ENCODE assay signal across 18 cellular contexts in the genomic region with DNA sequence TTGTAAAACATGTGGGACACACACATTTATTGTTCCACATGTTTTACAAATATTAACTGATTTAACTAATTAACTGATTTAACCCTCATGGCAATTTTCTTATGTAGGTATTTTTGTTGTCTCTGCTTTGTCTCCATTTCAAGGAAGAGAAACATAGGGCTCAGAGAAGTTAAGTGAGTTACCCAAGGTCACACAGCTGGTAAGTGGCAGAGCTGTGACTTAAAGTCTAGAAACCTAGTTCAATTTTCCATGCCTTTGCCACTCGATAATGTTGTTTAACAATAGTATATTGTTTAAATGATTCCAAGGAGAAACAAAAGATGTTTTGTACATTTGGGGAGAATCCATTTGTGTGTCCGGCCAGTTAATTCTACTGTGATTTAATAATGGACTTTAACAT.
DNase-seq lines count a peak whose midpoint lies in the region; ATAC-seq, FAIRE-seq and TF ChIP-seq lines count a peak whose summit lies in the region.
"Had no signal": no experiment of that assay in that cellular context is flagged by ENCODE, and none has a peak within 500 bp of the region (broad histone marks: within the 10 kb centered on the region; RNA-seq: fewer than 3 reads in every experiment).

No MANE protein-coding gene starts in this region.

- H3K27ac ChIP-seq in HCT116 (ENCODE audit: low read depth, low read length) (no peak overlapping the region), IMR-90 (ENCODE audit: insufficient read depth, low read length) (no peak overlapping the region), K562 (ENCODE audit: extremely low read depth, low read depth, low read length) (no peak overlapping the region), mesenchymal stem cell (ENCODE audit: low read length, poor library complexity, severe bottlenecking) (no peak overlapping the region), gastroesophageal sphincter (no peak overlapping the region)

- peak overlapping the region; percentile 35; the same call in 1 of the 2 replicates for H3K14ac ChIP-seq in IMR-90 (replicated peaks; ENCODE audit: low read depth, low read length)
- H3K14ac ChIP-seq in mesenchymal stem cell (ENCODE audit: low read length in 2 of 2) = no peak overlapping the region

- H2BK12ac ChIP-seq in mesenchymal stem cell (ENCODE audit: low read length in 2 of 2) = no peak overlapping the region

- H2AK5ac ChIP-seq in IMR-90 (ENCODE audit: low read depth, low read length) (no peak overlapping the region), mesenchymal stem cell (ENCODE audit: low read length, severe bottlenecking) (no peak overlapping the region)

- H2BK5ac ChIP-seq in IMR-90 (ENCODE audit: low read depth, low read length, poor library complexity, severe bottlenecking) (peak overlapping the region; percentile 61), mesenchymal stem cell (ENCODE audit: low read depth, low read length, poor library complexity, severe bottlenecking) (no peak overlapping the region)

- H2BK120ac ChIP-seq in IMR-90 (ENCODE audit: low read depth, low read length) (0 out of 2 replicates have a peak overlapping the region, but pooled peaks have one; percentile 23), mesenchymal stem cell (ENCODE audit: low read depth, low read length) (no peak overlapping the region)

- H3K4ac ChIP-seq in IMR-90 (ENCODE audit: low read depth, low read length) (no peak overlapping the region), mesenchymal stem cell (ENCODE audit: low read depth in 1 of 2, low read length in 2 of 2) (no peak overlapping the region)

- no peaks in the 10 kb centered on the region for H3K9me3 ChIP-seq in HCT116 (ENCODE audit: control insufficient read depth in 1 of 2, insufficient read depth in 1 of 2, low read depth in 1 of 2, low read length in 2 of 2)
- 0 out of 2 replicates have a peak, but pooled peaks cover 3% of the 10 kb centered on the region for H3K9me3 ChIP-seq in IMR-90 (ENCODE audit: control insufficient read depth, insufficient read depth, low read length)
- H3K9me3 ChIP-seq in K562 (replicated peaks; ENCODE audit: control insufficient read depth, insufficient read depth, low read depth, low read length) = no peaks in the 10 kb centered on the region
- H3K9me3 ChIP-seq in mesenchymal stem cell (ENCODE audit: control insufficient read depth, low read length) = no peaks in the 10 kb centered on the region
- H3K9me3 ChIP-seq in gastroesophageal sphincter = no peaks in the 10 kb centered on the region
- H3K9me3 ChIP-seq: BE2C, HAP-1 had no signal

- H3K18ac ChIP-seq in IMR-90 (ENCODE audit: low read depth, low read length) (peak overlapping the region; percentile 64; the same call in 1 of the 2 replicates), mesenchymal stem cell (ENCODE audit: low read depth in 1 of 2, low read length in 2 of 2) (no peak overlapping the region)

- no peak overlapping the region for H2AK9ac ChIP-seq in IMR-90 (replicated peaks; ENCODE audit: low read depth, low read length, poor library complexity)

- no peaks in the 10 kb centered on the region for H3K79me1 ChIP-seq in IMR-90 (ENCODE audit: low read depth in 1 of 2, low read length in 2 of 2)
- no peaks in the 10 kb centered on the region for H3K79me1 ChIP-seq in mesenchymal stem cell (replicated peaks; ENCODE audit: low read length, poor library complexity, severe bottlenecking)

- H4K5ac ChIP-seq in IMR-90 (ENCODE audit: low read depth, low read length) = peak overlapping the region; percentile 4; the same call in 1 of the 2 replicates

- H4K91ac ChIP-seq in IMR-90 (ENCODE audit: insufficient read depth, low read depth, low read length) = no peak overlapping the region; the same call in 1 of the 2 replicates
- no peak overlapping the region for H4K91ac ChIP-seq in mesenchymal stem cell (ENCODE audit: low read length)

- no peak overlapping the region for H3K4me3 ChIP-seq in HCT116 (replicated peaks in 1 of 2; ENCODE audit: low read depth in 1 of 2, low read length in 2 of 2)
- no peak overlapping the region for H3K4me3 ChIP-seq in IMR-90 (ENCODE audit: insufficient read depth, low read depth, low read length)
- no peak overlapping the region for H3K4me3 ChIP-seq in K562
- H3K4me3 ChIP-seq in mesenchymal stem cell (ENCODE audit: insufficient read depth in 1 of 2, low read depth in 1 of 2, low read length in 2 of 2) = no peak overlapping the region
- no peak overlapping the region for H3K4me3 ChIP-seq in gastroesophageal sphincter
- H3K4me3 ChIP-seq: GM12878, HAP-1 had no signal

- POLR2A ChIA-PET in HCT116 (lab: Charles Lee) (no interaction called here), IMR-90 (lab: Charles Lee; ENCODE audit: unreplicated experiment) (no interaction called here), K562 (lab: Yijun Ruan, JAX) (no interaction called here)

- H3K9me2 ChIP-seq in HCT116 (ENCODE audit: insufficient read depth) = no peaks in the 10 kb centered on the region

- no peak for ATAC-seq in HCT116
- no peak for ATAC-seq in IMR-90 (ENCODE audit: low read depth)
- ATAC-seq in K562 = no peak
- no peak for ATAC-seq in gastroesophageal sphincter
- ATAC-seq: GM12878 had no signal

- no peak for FAIRE-seq in K562 (lab: Jason Lieb, UNC)
- FAIRE-seq: GM12878, HTR-8/SVneo had no signal

- TF ChIP-seq CTCF in HCT116 (IDR thresholded peaks at IDR 0.05 in 2 of 3, conservative IDR thresholded peaks at IDR 0.05 in 1 of 3; ENCODE audit: borderline replicate concordance in 1 of 3, insufficient read depth in 1 of 3, low read depth in 2 of 3, low read length in 2 of 3) (no peak), IMR-90 (conservative IDR thresholded peaks at IDR 0.05; ENCODE audit: low read depth, low read length) (no peak), K562 (IDR thresholded peaks at IDR 0.05 in 2 of 3, conservative IDR thresholded peaks at IDR 0.05 in 1 of 3; ENCODE audit: insufficient read depth in 2 of 3, low read depth in 1 of 3, low read length in 3 of 3) (no peak), gastroesophageal sphincter (IDR thresholded peaks at IDR 0.05) (no peak)

- intact Hi-C loops in HCT116 (cut with micrococcal nuclease) (no loop called here), IMR-90 (cut with micrococcal nuclease) (no loop called here), K562 (cut with micrococcal nuclease) (no loop called here)

- H3K4me2 ChIP-seq in HCT116 (ENCODE audit: low read length) (peak overlapping the region; percentile 49; the same call in 1 of the 2 replicates), IMR-90 (ENCODE audit: low read depth, low read length) (no peak overlapping the region), K562 (ENCODE audit: insufficient read depth, low read length) (no peak overlapping the region), mesenchymal stem cell (ENCODE audit: low read length, poor library complexity, severe bottlenecking) (no peak overlapping the region)

- H3K23ac ChIP-seq in IMR-90 (ENCODE audit: low read depth, low read length) (no peak overlapping the region), mesenchymal stem cell (ENCODE audit: low read length in 2 of 2) (no peak overlapping the region)

- CTCF ChIA-PET in HCT116 (lab: Charles Lee) (no interaction called here), IMR-90 (lab: Yijun Ruan, JAX) (no interaction called here), K562 (lab: Yijun Ruan, JAX; ENCODE audit: low intra/inter-chr PET ratio) (no interaction called here)

- H3K9ac ChIP-seq in HCT116 (ENCODE audit: low read length) (no peak overlapping the region), IMR-90 (ENCODE audit: low read depth, low read length) (no peak overlapping the region), K562 (ENCODE audit: insufficient read depth in 1 of 2, low read depth in 2 of 2, low read length in 2 of 2) (no peak overlapping the region), mesenchymal stem cell (ENCODE audit: low read length) (peak overlapping the region; percentile 24)

- BruUV-seq in HCT116 (replicated peaks; lab: Mats Ljungman, UMichigan) (no TSS peak), IMR-90 (replicated peaks; lab: Mats Ljungman, UMichigan) (no TSS peak), K562 (replicated peaks; lab: Mats Ljungman, UMichigan) (no TSS peak)

- H2BK15ac ChIP-seq in IMR-90 (ENCODE audit: low read depth, low read length) (no peak overlapping the region; the same call in 2 of the 3 replicates), mesenchymal stem cell (ENCODE audit: low read depth, poor library complexity, severe bottlenecking) (no peak overlapping the region)

- no peak overlapping the region for H3K56ac ChIP-seq in IMR-90 (ENCODE audit: extremely low read depth, insufficient read depth, low read length)

- DNase-seq in HCT116 (ENCODE audit: low read depth, low spot score) (no peak), IMR-90 (no peak), K562 (ENCODE audit: extremely low read depth in 1 of 4, low spot score in 3 of 4) (no peak), mesenchymal stem cell (no peak), activated T-cell treated with anti-CD3 and anti-CD28 coated beads for 4 hours (no peak), superior temporal gyrus (ENCODE audit: extremely low spot score) (no peak), kidney tubule cell (ENCODE audit: low spot score) (no peak)
- DNase-seq: BE2C; C1 segment of cervical spinal cord; CD4-positive, CD25-positive, alpha-beta regulatory T cell; CD8-positive, alpha-beta memory T cell; COR-L47; DMS 273 treated with DMSO at 0.1 percent for 48 hours; DND-41 had no signal

- in situ Hi-C loops in IMR-90 (cut with MboI; ENCODE audit: low sequenced_read_pairs) = no loop called here
- in situ Hi-C loops in K562 (cut with MboI) = no loop called here

- H4K20me1 ChIP-seq in HCT116 (ENCODE audit: insufficient read depth) (no peaks in the 10 kb centered on the region), IMR-90 (ENCODE audit: insufficient read depth, low read length) (no peaks in the 10 kb centered on the region), K562 (replicated peaks; ENCODE audit: control insufficient read depth, insufficient read depth, low read length) (no peaks in the 10 kb centered on the region)

- H3K4me1 ChIP-seq in HCT116 (ENCODE audit: control insufficient read depth in 1 of 2, insufficient read depth in 2 of 2, low read length in 2 of 2) (peaks cover 4 to 10% of the 10 kb centered on the region in 2 experiments; a peak in 3 of 4 replicates), IMR-90 (ENCODE audit: control insufficient read depth, insufficient read depth, low read length) (peaks cover 6% of the 10 kb centered on the region), K562 (replicated peaks in 1 of 2; ENCODE audit: control insufficient read depth in 2 of 2, insufficient read depth in 2 of 2, low read length in 2 of 2) (no peaks in the 10 kb centered on the region), mesenchymal stem cell (ENCODE audit: control insufficient read depth, insufficient read depth, low read depth, low read length) (no peaks in the 10 kb centered on the region), gastroesophageal sphincter (no peaks in the 10 kb centered on the region)
- H3K4me1 ChIP-seq: BE2C, HAP-1 had no signal

- TF ChIP-seq POLR2A in HCT116 (IDR thresholded peaks at IDR 0.05; ENCODE audit: borderline replicate concordance, extremely low read depth, insufficient read depth, insufficient read length) (no peak), IMR-90 (IDR thresholded peaks at IDR 0.05; ENCODE audit: low read depth, low read length) (no peak), K562 (conservative IDR thresholded peaks at IDR 0.05) (no peak), gastroesophageal sphincter (IDR thresholded peaks at IDR 0.05) (no peak)

- H3K27me3 ChIP-seq in HCT116 (ENCODE audit: insufficient read depth, low read length) = peaks cover 10% of the 10 kb centered on the region; the same call in 1 of the 2 replicates
- H3K27me3 ChIP-seq in IMR-90 (ENCODE audit: control insufficient read depth, insufficient read depth, low read length) = no peaks in the 10 kb centered on the region
- no peaks in the 10 kb centered on the region for H3K27me3 ChIP-seq in K562 (ENCODE audit: control insufficient read depth in 2 of 2, insufficient read depth in 2 of 2, low read length in 2 of 2)
- no peaks in the 10 kb centered on the region for H3K27me3 ChIP-seq in mesenchymal stem cell (ENCODE audit: control insufficient read depth in 1 of 2, insufficient read depth in 1 of 2, low read length in 2 of 2)
- H3K27me3 ChIP-seq in gastroesophageal sphincter = no peaks in the 10 kb centered on the region

- no peaks in the 10 kb centered on the region for H3K36me3 ChIP-seq in HCT116 (ENCODE audit: control insufficient read depth in 1 of 2, insufficient read depth in 2 of 2, low read length in 2 of 2)
- no peaks in the 10 kb centered on the region for H3K36me3 ChIP-seq in IMR-90 (ENCODE audit: control insufficient read depth, insufficient read depth, low read length)
- H3K36me3 ChIP-seq in K562 (ENCODE audit: control insufficient read depth, insufficient read depth, low read length) = no peaks in the 10 kb centered on the region
- no peaks in the 10 kb centered on the region for H3K36me3 ChIP-seq in mesenchymal stem cell (ENCODE audit: control insufficient read depth in 1 of 2, insufficient read depth in 2 of 2, low read depth in 1 of 2, low read length in 2 of 2)
- no peaks in the 10 kb centered on the region for H3K36me3 ChIP-seq in gastroesophageal sphincter
- H3K36me3 ChIP-seq: BE2C, HAP-1 had no signal

- WGBS in IMR-90 (ENCODE audit: extremely low coverage in 2 of 2, insufficient read length in 1 of 2), 2 experiments = no CpG with 5 or more reads among the region's 2 CpGs
- 0% methylated on average over 2 of the region's 2 CpGs for WGBS in K562 (ENCODE audit: insufficient coverage, low coverage, missing lambda C conversion rate)
- WGBS in mesenchymal stem cell = 88% methylated on average over 1 of the region's 2 CpGs
- 70 to 83% methylated on average over 2 of the region's 2 CpGs for WGBS in gastroesophageal sphincter (ENCODE audit: low coverage in 1 of 2), 2 donors

- TF ChIP-seq RAD21 in HCT116 (IDR thresholded peaks at IDR 0.05; ENCODE audit: low read depth) = no peak
- TF ChIP-seq RAD21 in IMR-90 (IDR thresholded peaks at IDR 0.05; ENCODE audit: low read length) = no peak
- no peak for TF ChIP-seq RAD21 in K562 (CRISPR knock-in tag; conservative IDR thresholded peaks at IDR 0.05 in 1 of 2, IDR thresholded peaks at IDR 0.05 in 1 of 2)

- H3K9me1 ChIP-seq in IMR-90 (ENCODE audit: insufficient read depth, low read length) = peaks cover 4% of the 10 kb centered on the region; the same call in 1 of the 2 replicates
- no peaks in the 10 kb centered on the region for H3K9me1 ChIP-seq in K562 (ENCODE audit: control insufficient read depth, insufficient read depth, low read length)

- H2AFZ ChIP-seq in HCT116 (ENCODE audit: low read depth, low read length, poor library complexity, severe bottlenecking) = no peak overlapping the region
- H2AFZ ChIP-seq in IMR-90 (replicated peaks; ENCODE audit: low read length, poor library complexity) = no peak overlapping the region
- H2AFZ ChIP-seq in K562 (ENCODE audit: low read depth, low read length) = no peak overlapping the region
- no peak overlapping the region for H2AFZ ChIP-seq in mesenchymal stem cell (ENCODE audit: low read depth, low read length)

- dilution Hi-C loops in IMR-90 (cut with HindIII; ENCODE audit: low sequenced_read_pairs, unreplicated experiment) = no loop called here

- H3K79me2 ChIP-seq in HCT116 (ENCODE audit: insufficient read depth, low read length) = no peaks in the 10 kb centered on the region
- H3K79me2 ChIP-seq in K562 (ENCODE audit: control insufficient read depth, insufficient read depth, low read length) = no peaks in the 10 kb centered on the region

- H2BK20ac ChIP-seq in IMR-90 (ENCODE audit: low read depth, low read length) = peak overlapping the region; percentile 81

- RAD21 ChIA-PET in HCT116 (lab: Charles Lee; ENCODE audit: low non-redundant PET in 1 of 2, low total read pairs in 2 of 2, uncharacterized antibody in 2 of 2, unreplicated experiment in 2 of 2) = no interaction called here

- H4K8ac ChIP-seq in IMR-90 (ENCODE audit: low read depth in 2 of 2, low read length in 2 of 2) (no peak overlapping the region; a peak in 1 of 4 replicates), mesenchymal stem cell (ENCODE audit: low read length) (no peak overlapping the region)

- TF ChIP-seq EP300 in K562 (IDR thresholded peaks at IDR 0.05; ENCODE audit: low read length) (no peak), gastroesophageal sphincter (IDR thresholded peaks at IDR 0.05) (no peak)
